ENCODE assay signal across 11 cellular contexts in the genomic region with DNA sequence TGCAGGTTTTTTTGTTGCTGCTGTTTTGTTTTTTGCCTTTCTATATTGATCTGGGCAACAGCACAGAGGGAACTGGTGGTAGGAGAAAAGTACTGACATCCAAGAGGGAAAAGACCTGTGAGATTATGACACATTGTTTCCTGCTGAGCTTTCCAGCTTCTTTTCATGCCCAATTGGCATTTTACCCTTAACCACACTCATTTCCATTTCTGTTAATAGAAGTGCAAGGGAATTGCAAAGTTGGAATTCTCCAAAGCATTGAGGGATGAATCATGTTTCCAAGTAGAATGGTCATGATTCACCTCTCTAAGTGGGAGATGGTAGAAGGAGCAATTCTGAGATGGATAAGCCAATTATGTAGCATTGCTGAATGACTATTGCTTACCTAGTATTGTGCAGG.
DNase-seq lines count a peak whose midpoint lies in the region; ATAC-seq and TF ChIP-seq lines count a peak whose summit lies in the region.
"Had no signal": no experiment of that assay in that cellular context is flagged by ENCODE, and none has a peak within 500 bp of the region (broad histone marks: within the 10 kb centered on the region; RNA-seq: fewer than 3 reads in every experiment).

No MANE protein-coding gene starts in this region.

- no peak overlapping the region for H3K27ac ChIP-seq in HEK293 (ENCODE audit: extremely low read depth, low read depth, low read length)

- H3K9me3 Mint-ChIP-seq in WTC11: peaks cover 25% of the 10 kb centered on the region
- H3K9me3 Mint-ChIP-seq: activated naive CD4-positive, alpha-beta T cell treated with anti-CD3 and anti-CD28 coated beads, Interleukin-2, amount 50 U/mL, for 24 hours had no signal

- peak; percentile 47 for DNase-seq in SW480 (ENCODE audit: low spot score)
- peak; percentile 54 for DNase-seq in hepatic stellate cell (ENCODE audit: low spot score)
- peak; percentile 95 for DNase-seq in stromal cell of bone marrow (ENCODE audit: low read depth)
- DNase-seq in WTC11 (ENCODE audit: low spot score): no peak
- DNase-seq in effector CD8-positive, alpha-beta T cell (lab: John Stamatoyannopoulos, UW): no peak
- DNase-seq: endodermal cell, SIG-M5 had no signal

- no peak overlapping the region for H3K4me3 Mint-ChIP-seq in WTC11
- H3K4me3 Mint-ChIP-seq: activated naive CD4-positive, alpha-beta T cell treated with anti-CD3 and anti-CD28 coated beads, Interleukin-2, amount 50 U/mL, for 24 hours; endodermal cell had no signal

- peaks cover 25% of the 10 kb centered on the region for H3K4me1 Mint-ChIP-seq in WTC11
- H3K4me1 Mint-ChIP-seq: activated naive CD4-positive, alpha-beta T cell treated with anti-CD3 and anti-CD28 coated beads, Interleukin-2, amount 50 U/mL, for 24 hours had no signal

- ATAC-seq in WTC11 (no peak), GM21390 (IDR thresholded peaks at IDR 0.05; ENCODE audit: unreplicated experiment) (no peak)
- ATAC-seq: K562 had no signal

- TF ChIP-seq CTCF in HEK293 (tag by site-specific recombination; IDR thresholded peaks at IDR 0.05) (no peak), WTC11 (IDR thresholded peaks at IDR 0.05) (no peak)

- no peak overlapping the region for H3K27ac Mint-ChIP-seq in WTC11
- H3K27ac Mint-ChIP-seq: activated naive CD4-positive, alpha-beta T cell treated with anti-CD3 and anti-CD28 coated beads, Interleukin-2, amount 50 U/mL, for 24 hours; endodermal cell had no signal

- CTCF ChIA-PET in HEK293 (lab: Yijun Ruan, JAX) (interaction anchor here (0.6 to 0.7 kb wide), 2 partner anchors 129 to 195 kb away, joined by 3 to 4 read pairs; no protein-coding TSS in a partner anchor), WTC11 (lab: Charles Lee) (no interaction called here)

- H3K36me3 ChIP-seq in HEK293 (ENCODE audit: control insufficient read depth in 2 of 2, insufficient read depth in 1 of 2, low read length in 2 of 2): no peaks in the 10 kb centered on the region

- POLR2A ChIA-PET in HEK293 (lab: Yijun Ruan, JAX): no interaction called here
- POLR2A ChIA-PET in WTC11 (lab: Charles Lee): no interaction called here

- no peaks in the 10 kb centered on the region for H3K9me3 ChIP-seq in HEK293 (ENCODE audit: control insufficient read depth, insufficient read depth, low read depth, low read length)

- H3K4me1 ChIP-seq in HEK293 (ENCODE audit: control insufficient read depth, insufficient read depth, low read length): no peaks in the 10 kb centered on the region

- peaks cover 11% of the 10 kb centered on the region for H3K27me3 Mint-ChIP-seq in WTC11 (ENCODE audit: low read depth)
- H3K27me3 Mint-ChIP-seq: activated naive CD4-positive, alpha-beta T cell treated with anti-CD3 and anti-CD28 coated beads, Interleukin-2, amount 50 U/mL, for 24 hours had no signal

- no peak overlapping the region for H3K4me3 ChIP-seq in HEK293 (ENCODE audit: low read depth, low read length)
- H3K4me3 ChIP-seq: K562 had no signal

- peaks cover 15% of the 10 kb centered on the region for H3K36me3 Mint-ChIP-seq in WTC11
- H3K36me3 Mint-ChIP-seq: activated naive CD4-positive, alpha-beta T cell treated with anti-CD3 and anti-CD28 coated beads, Interleukin-2, amount 50 U/mL, for 24 hours had no signal

TF ChIP-seq in HEK293, 187 proteins besides CTCF, POLR2A, EP300 and RAD21 (continues in another document):
- TF ChIP-seq BCL11B (tag by site-specific recombination; IDR thresholded peaks at IDR 0.05; ENCODE audit: low read depth): no peak
- no peak for TF ChIP-seq ZNF155 (tag by site-specific recombination; IDR thresholded peaks at IDR 0.05)
- TF ChIP-seq, protein P1, sequence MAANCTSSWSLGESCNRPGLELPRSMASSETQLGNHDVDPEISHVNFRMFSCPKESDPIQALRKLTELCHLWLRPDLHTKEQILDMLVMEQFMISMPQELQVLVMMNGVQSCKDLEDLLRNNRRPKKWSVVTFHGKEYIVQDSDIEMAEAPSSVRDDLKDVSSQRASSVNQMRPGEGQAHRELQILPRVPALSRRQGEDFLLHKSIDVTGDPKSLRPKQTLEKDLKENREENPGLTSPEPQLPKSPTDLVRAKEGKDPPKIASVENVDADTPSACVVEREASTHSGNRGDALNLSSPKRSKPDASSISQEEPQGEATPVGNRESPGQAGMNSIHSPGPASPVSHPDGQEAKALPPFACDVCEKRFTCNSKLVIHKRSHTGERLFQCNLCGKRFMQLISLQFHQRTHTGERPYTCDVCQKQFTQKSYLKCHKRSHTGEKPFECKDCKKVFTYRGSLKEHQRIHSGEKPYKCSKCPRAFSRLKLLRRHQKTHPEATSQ (tag by site-specific recombination; IDR thresholded peaks at IDR 0.05): no peak
- no peak for TF ChIP-seq ZNF266 (tag by site-specific recombination; IDR thresholded peaks at IDR 0.05; ENCODE audit: low read depth)
- no peak for TF ChIP-seq ZBTB8A (tag by site-specific recombination; IDR thresholded peaks at IDR 0.05)
- 0 out of 2 replicates have a peak, but pooled peaks have one; percentile 22 for TF ChIP-seq ZNF660 (tag by site-specific recombination; IDR thresholded peaks at IDR 0.05)
- TF ChIP-seq ZNF777 (tag by site-specific recombination; IDR thresholded peaks at IDR 0.05; ENCODE audit: borderline replicate concordance): no peak
- TF ChIP-seq, protein P2, sequence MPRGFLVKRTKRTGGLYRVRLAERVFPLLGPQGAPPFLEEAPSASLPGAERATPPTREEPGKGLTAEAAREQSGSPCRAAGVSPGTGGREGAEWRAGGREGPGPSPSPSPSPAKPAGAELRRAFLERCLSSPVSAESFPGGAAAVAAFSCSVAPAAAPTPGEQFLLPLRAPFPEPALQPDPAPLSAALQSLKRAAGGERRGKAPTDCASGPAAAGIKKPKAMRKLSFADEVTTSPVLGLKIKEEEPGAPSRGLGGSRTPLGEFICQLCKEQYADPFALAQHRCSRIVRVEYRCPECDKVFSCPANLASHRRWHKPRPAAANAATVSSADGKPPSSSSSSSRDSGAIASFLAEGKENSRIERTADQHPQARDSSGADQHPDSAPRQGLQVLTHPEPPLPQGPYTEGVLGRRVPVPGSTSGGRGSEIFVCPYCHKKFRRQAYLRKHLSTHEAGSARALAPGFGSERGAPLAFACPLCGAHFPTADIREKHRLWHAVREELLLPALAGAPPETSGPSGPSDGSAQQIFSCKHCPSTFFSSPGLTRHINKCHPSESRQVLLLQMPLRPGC (tag by site-specific recombination; IDR thresholded peaks at IDR 0.05): 0 out of 2 replicates have a peak, but pooled peaks have one; percentile 25
- no peak for TF ChIP-seq FEZF1 (tag by site-specific recombination; IDR thresholded peaks at IDR 0.05)

TF ChIP-seq in WTC11, 78 proteins besides CTCF, POLR2A, EP300 and RAD21 (continues in another document):
- TF ChIP-seq SMAD4 (CRISPR knock-in tag; IDR thresholded peaks at IDR 0.05): no peak
- TF ChIP-seq, protein P3, sequence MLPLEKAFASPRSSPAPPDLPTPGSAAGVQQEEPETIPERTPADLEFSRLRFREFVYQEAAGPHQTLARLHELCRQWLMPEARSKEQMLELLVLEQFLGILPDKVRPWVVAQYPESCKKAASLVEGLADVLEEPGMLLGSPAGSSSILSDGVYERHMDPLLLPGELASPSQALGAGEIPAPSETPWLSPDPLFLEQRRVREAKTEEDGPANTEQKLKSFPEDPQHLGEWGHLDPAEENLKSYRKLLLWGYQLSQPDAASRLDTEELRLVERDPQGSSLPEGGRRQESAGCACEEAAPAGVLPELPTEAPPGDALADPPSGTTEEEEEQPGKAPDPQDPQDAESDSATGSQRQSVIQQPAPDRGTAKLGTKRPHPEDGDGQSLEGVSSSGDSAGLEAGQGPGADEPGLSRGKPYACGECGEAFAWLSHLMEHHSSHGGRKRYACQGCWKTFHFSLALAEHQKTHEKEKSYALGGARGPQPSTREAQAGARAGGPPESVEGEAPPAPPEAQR (CRISPR knock-in tag; IDR thresholded peaks at IDR 0.05): no peak
- no peak for TF ChIP-seq GABPB1 (CRISPR knock-in tag; IDR thresholded peaks at IDR 0.05)
- no peak for TF ChIP-seq GTF2I (CRISPR knock-in tag; conservative IDR thresholded peaks at IDR 0.05)
- no peak for TF ChIP-seq SMAD3 (CRISPR knock-in tag; IDR thresholded peaks at IDR 0.05; ENCODE audit: borderline replicate concordance)
- TF ChIP-seq, protein P4, sequence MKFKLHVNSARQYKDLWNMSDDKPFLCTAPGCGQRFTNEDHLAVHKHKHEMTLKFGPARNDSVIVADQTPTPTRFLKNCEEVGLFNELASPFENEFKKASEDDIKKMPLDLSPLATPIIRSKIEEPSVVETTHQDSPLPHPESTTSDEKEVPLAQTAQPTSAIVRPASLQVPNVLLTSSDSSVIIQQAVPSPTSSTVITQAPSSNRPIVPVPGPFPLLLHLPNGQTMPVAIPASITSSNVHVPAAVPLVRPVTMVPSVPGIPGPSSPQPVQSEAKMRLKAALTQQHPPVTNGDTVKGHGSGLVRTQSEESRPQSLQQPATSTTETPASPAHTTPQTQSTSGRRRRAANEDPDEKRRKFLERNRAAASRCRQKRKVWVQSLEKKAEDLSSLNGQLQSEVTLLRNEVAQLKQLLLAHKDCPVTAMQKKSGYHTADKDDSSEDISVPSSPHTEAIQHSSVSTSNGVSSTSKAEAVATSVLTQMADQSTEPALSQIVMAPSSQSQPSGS (CRISPR knock-in tag; IDR thresholded peaks at IDR 0.05; ENCODE audit: borderline replicate concordance, low read depth): no peak
- TF ChIP-seq, protein P5, sequence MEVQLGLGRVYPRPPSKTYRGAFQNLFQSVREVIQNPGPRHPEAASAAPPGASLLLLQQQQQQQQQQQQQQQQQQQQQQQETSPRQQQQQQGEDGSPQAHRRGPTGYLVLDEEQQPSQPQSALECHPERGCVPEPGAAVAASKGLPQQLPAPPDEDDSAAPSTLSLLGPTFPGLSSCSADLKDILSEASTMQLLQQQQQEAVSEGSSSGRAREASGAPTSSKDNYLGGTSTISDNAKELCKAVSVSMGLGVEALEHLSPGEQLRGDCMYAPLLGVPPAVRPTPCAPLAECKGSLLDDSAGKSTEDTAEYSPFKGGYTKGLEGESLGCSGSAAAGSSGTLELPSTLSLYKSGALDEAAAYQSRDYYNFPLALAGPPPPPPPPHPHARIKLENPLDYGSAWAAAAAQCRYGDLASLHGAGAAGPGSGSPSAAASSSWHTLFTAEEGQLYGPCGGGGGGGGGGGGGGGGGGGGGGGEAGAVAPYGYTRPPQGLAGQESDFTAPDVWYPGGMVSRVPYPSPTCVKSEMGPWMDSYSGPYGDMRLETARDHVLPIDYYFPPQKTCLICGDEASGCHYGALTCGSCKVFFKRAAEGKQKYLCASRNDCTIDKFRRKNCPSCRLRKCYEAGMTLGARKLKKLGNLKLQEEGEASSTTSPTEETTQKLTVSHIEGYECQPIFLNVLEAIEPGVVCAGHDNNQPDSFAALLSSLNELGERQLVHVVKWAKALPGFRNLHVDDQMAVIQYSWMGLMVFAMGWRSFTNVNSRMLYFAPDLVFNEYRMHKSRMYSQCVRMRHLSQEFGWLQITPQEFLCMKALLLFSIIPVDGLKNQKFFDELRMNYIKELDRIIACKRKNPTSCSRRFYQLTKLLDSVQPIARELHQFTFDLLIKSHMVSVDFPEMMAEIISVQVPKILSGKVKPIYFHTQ (CRISPR knock-in tag; IDR thresholded peaks at IDR 0.05): no peak

Comparison
In these comparisons a context has a peak if more than half of its experiments do, and no peak if none do; other contexts are left out.
1. DNase-seq: peak in SW480 (single experiment), hepatic stellate cell (single experiment) and stromal cell of bone marrow (single experiment); none in WTC11 (single experiment) and effector CD8-positive, alpha-beta T cell (single experiment).